Comparison of ENCODE assay signal across 19 cellular contexts in the genomic region with DNA sequence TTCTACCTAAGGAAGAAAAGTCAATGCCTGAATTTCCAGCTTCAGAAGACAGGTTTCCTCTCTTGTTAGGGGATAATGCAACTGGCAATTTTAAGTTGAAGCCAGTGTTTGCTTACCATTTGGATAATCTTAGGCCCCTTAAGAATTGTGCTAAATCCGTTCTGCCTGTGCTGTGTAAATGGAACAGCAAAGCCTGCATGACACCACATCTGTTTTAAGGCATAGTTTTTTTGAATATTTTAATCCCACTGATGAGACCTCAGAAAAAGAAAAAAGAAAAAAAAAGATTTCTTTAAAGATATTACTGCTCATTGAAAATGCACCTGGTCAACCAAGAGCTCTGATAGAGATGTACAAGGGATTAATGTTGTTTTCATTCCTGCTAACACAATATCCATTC.
DNase-seq lines count a peak whose midpoint lies in the region; ATAC-seq and TF ChIP-seq lines count a peak whose summit lies in the region.
"Had no signal": no experiment of that assay in that cellular context is flagged by ENCODE, and none has a peak within 500 bp of the region (broad histone marks: within the 10 kb centered on the region; RNA-seq: fewer than 3 reads in every experiment).

No MANE protein-coding gene starts in this region.

- ATAC-seq in T-helper 17 cell (no peak), GM21360 (IDR thresholded peaks at IDR 0.05; ENCODE audit: unreplicated experiment) (no peak)
- ATAC-seq: GM12878 had no signal

- H3K27ac ChIP-seq in ACC112 (ENCODE audit: low read depth, low read length): no peak overlapping the region
- H3K27ac ChIP-seq in DOHH2 (ENCODE audit: low read depth, low read length): no peak overlapping the region
- H3K27ac ChIP-seq: GM23248, RWPE1 had no signal

- no peaks in the 10 kb centered on the region for H4K20me1 ChIP-seq in DOHH2 (ENCODE audit: control insufficient read depth, insufficient read depth, low read depth, low read length)

- no peak for TF ChIP-seq CTCF in DOHH2 (IDR thresholded peaks at IDR 0.05; ENCODE audit: low read depth, low read length, poor library complexity, severe bottlenecking)

- no peaks in the 10 kb centered on the region for H3K36me3 Mint-ChIP-seq in T-helper 17 cell (ENCODE audit: low read depth)
- H3K36me3 Mint-ChIP-seq: CD14-positive monocyte had no signal

- H3K36me3 ChIP-seq in ACC112 (ENCODE audit: insufficient read depth, low read length): no peaks in the 10 kb centered on the region
- no peaks in the 10 kb centered on the region for H3K36me3 ChIP-seq in DOHH2 (ENCODE audit: control insufficient read depth, low read length)
- H3K36me3 ChIP-seq: HAP-1 had no signal

- DNase-seq in NCI-H82 (lab: John Stamatoyannopoulos, UW) (peak; percentile 57), T-helper 17 cell (no peak), NCI-H2029 treated with DMSO at 0.1 percent for 48 hours (lab: John Stamatoyannopoulos, UW) (no peak), inferior parietal cortex (ENCODE audit: extremely low spot score) (no peak), SIG-M5 (lab: John Stamatoyannopoulos, UW) (no peak)
- DNase-seq: DMS153; GM23248; NCI-H1417 treated with DMSO at 0.1 percent for 48 hours; NCI-H187 treated with DMSO at 0.1 percent for 48 hours; NCI-H226; NCI-H526; NK-92 treated with Interleukin-12 subunit alpha and Interleukin-12 subunit beta, amount 100 ng/mL, for 24 hours had no signal

- H3K4me1 ChIP-seq in ACC112 (ENCODE audit: control insufficient read depth, insufficient read depth, low read length, unreplicated experiment) (no peaks in the 10 kb centered on the region), DOHH2 (ENCODE audit: control insufficient read depth, low read length) (peaks cover 47% of the 10 kb centered on the region)
- H3K4me1 ChIP-seq: HAP-1 had no signal

- no peaks in the 10 kb centered on the region for H3K27me3 Mint-ChIP-seq in T-helper 17 cell

- H2AFZ ChIP-seq in ACC112 (ENCODE audit: low read length, unreplicated experiment): peak overlapping the region; percentile 16
- H2AFZ ChIP-seq: GM23248 had no signal

- H3K27me3 ChIP-seq in ACC112 (ENCODE audit: insufficient read depth, low read length) (no peaks in the 10 kb centered on the region), DOHH2 (ENCODE audit: control insufficient read depth, low read length) (no peaks in the 10 kb centered on the region)

- no peak overlapping the region for H3K4me3 Mint-ChIP-seq in T-helper 17 cell
- H3K4me3 Mint-ChIP-seq: CD14-positive monocyte had no signal

- H3K79me2 ChIP-seq in ACC112 (ENCODE audit: control insufficient read depth, insufficient read depth, low read length, unreplicated experiment): no peaks in the 10 kb centered on the region
- H3K79me2 ChIP-seq in DOHH2 (ENCODE audit: control insufficient read depth, low read length): no peaks in the 10 kb centered on the region

- H3F3A ChIP-seq in DOHH2 (ENCODE audit: control insufficient read depth, insufficient read depth): no peaks in the 10 kb centered on the region

- peaks cover 7% of the 10 kb centered on the region for H3K4me1 Mint-ChIP-seq in T-helper 17 cell
- H3K4me1 Mint-ChIP-seq: CD14-positive monocyte had no signal

- H3K4me3 ChIP-seq in ACC112 (ENCODE audit: low read depth, low read length) (peak overlapping the region; percentile 69), DOHH2 (ENCODE audit: low read length) (peak overlapping the region; percentile 37)
- H3K4me3 ChIP-seq: GM12878, GM23248, HAP-1 had no signal

- H3K27ac Mint-ChIP-seq in T-helper 17 cell: peak overlapping the region; percentile 68
- H3K27ac Mint-ChIP-seq: CD14-positive monocyte had no signal

- H3K9me2 ChIP-seq in DOHH2 (replicated peaks; ENCODE audit: control insufficient read depth, low read length): no peaks in the 10 kb centered on the region

- H3K9me3 ChIP-seq in DOHH2 (ENCODE audit: control insufficient read depth, insufficient read depth, low read length) (no peaks in the 10 kb centered on the region), T-helper 17 cell (ENCODE audit: control insufficient read depth, low read length, poor library complexity, severe bottlenecking) (no peaks in the 10 kb centered on the region)
- H3K9me3 ChIP-seq: HAP-1 had no signal

- peak overlapping the region; percentile 56 for H3K4me2 ChIP-seq in DOHH2 (ENCODE audit: low read length)
